ENCODE assay signal across 14 cellular contexts in genomic region chr7:38870147-38870546, GRCh38. TPM values are rescaled to one million over a fixed set of nuclear protein-coding genes. Genes with fewer than 3 reads are reported as not detected.
DNase-seq lines count a peak whose midpoint lies in the region; ATAC-seq, FAIRE-seq and TF ChIP-seq lines count a peak whose summit lies in the region.
"Had no signal": no experiment of that assay in that cellular context is flagged by ENCODE, and none has a peak within 500 bp of the region (broad histone marks: within the 10 kb centered on the region; RNA-seq: fewer than 3 reads in every experiment).

No MANE protein-coding gene starts in this region.

- no peaks in the 10 kb centered on the region for H3K9me3 ChIP-seq in adipocyte (ENCODE audit: control insufficient read depth, low read length)
- H3K9me3 ChIP-seq in neuronal stem cell (replicated peaks in 1 of 2; ENCODE audit: control insufficient read depth in 2 of 2, insufficient read depth in 1 of 2, low read depth in 1 of 2, low read length in 2 of 2) = peaks cover 0 to 1% of the 10 kb centered on the region in 2 donors
- H3K9me3 ChIP-seq: A549 had no signal

- no peak overlapping the region for H3K18ac ChIP-seq in neuronal stem cell (ENCODE audit: low read length)

- CTCF ChIA-PET in Calu3 (lab: Charles Lee) = interaction anchor here (1.2 kb wide), 1 partner anchor 39 kb away, joined by 3 read pairs; no protein-coding TSS in a partner anchor

- H3K27ac ChIP-seq in neuronal stem cell (replicated peaks; ENCODE audit: low read length) = no peak overlapping the region
- H3K27ac ChIP-seq: A549 had no signal

- peak; percentile 33 for FAIRE-seq in GM19239 (lab: Jason Lieb, UNC)
- FAIRE-seq: A549, GM12878 had no signal

- no peaks in the 10 kb centered on the region for H3K79me1 ChIP-seq in neuronal stem cell (ENCODE audit: low read depth, low read length)

- H3K9ac ChIP-seq in adipocyte (ENCODE audit: low read length) = no peak overlapping the region
- no peak overlapping the region for H3K9ac ChIP-seq in neuronal stem cell (ENCODE audit: low read depth, low read length, poor library complexity)

- no TSS peak for BruUV-seq in Calu3 (replicated peaks; lab: Mats Ljungman, UMichigan)

- no peak for ATAC-seq in GM18502 (IDR thresholded peaks at IDR 0.05; ENCODE audit: poor library complexity, unreplicated experiment)
- no peak for ATAC-seq in HG03095 (IDR thresholded peaks at IDR 0.05; ENCODE audit: unreplicated experiment)
- ATAC-seq: A549; CD8-positive, alpha-beta T cell; GM12878 had no signal

- no peak overlapping the region for H3K4me2 ChIP-seq in neuronal stem cell (ENCODE audit: insufficient read depth, low read length, poor library complexity, severe bottlenecking)
- H3K4me2 ChIP-seq: A549 had no signal

- H2BK5ac ChIP-seq in neuronal stem cell (ENCODE audit: low read length) = no peak overlapping the region

- no peak overlapping the region for H3K4me3 ChIP-seq in adipocyte (ENCODE audit: low read length)
- H3K4me3 ChIP-seq in neuronal stem cell (ENCODE audit: low read length in 2 of 2) = no peak overlapping the region
- H3K4me3 ChIP-seq: A549, GM12878 had no signal

- no peak overlapping the region for H4K8ac ChIP-seq in neuronal stem cell (ENCODE audit: low read depth, low read length)

- DNase-seq in Calu3 (no peak), GM19239 (ENCODE audit: insufficient read length, low spot score) (no peak), adipocyte (ENCODE audit: low read depth) (peak; percentile 15), neuronal stem cell (ENCODE audit: low spot score) (no peak)
- DNase-seq: CD8-positive, alpha-beta T cell; COR-L47; DMS53; GOT3; H9 had no signal

- peaks cover 29% of the 10 kb centered on the region for H3K36me3 ChIP-seq in adipocyte (ENCODE audit: control insufficient read depth, insufficient read depth, low read length, severe bottlenecking)
- H3K36me3 ChIP-seq in neuronal stem cell (replicated peaks in 1 of 2; ENCODE audit: control insufficient read depth in 2 of 2, insufficient read depth in 2 of 2, low read length in 2 of 2) = peaks cover 5 to 35% of the 10 kb centered on the region in 2 donors

- H2AK5ac ChIP-seq in neuronal stem cell (ENCODE audit: low read depth, low read length) = no peak overlapping the region

- H4K91ac ChIP-seq in neuronal stem cell (ENCODE audit: low read depth, low read length, poor library complexity) = no peak overlapping the region

- no peak overlapping the region for H2AFZ ChIP-seq in neuronal stem cell (ENCODE audit: low read length)

- H3K27me3 ChIP-seq in adipocyte (replicated peaks; ENCODE audit: control insufficient read depth, insufficient read depth, low read length) = no peaks in the 10 kb centered on the region
- H3K27me3 ChIP-seq in neuronal stem cell (ENCODE audit: control insufficient read depth in 3 of 3, insufficient read depth in 3 of 3, low read depth in 1 of 3, low read length in 3 of 3) = no peaks in the 10 kb centered on the region

- peaks cover 29% of the 10 kb centered on the region for H3K4me1 Mint-ChIP-seq in Calu3 (ENCODE audit: low read depth, unreplicated experiment)

- H3K23ac ChIP-seq in neuronal stem cell (ENCODE audit: low read depth, low read length, poor library complexity) = no peak overlapping the region

- H3K27me3 Mint-ChIP-seq in Calu3 (ENCODE audit: unreplicated experiment) = no peaks in the 10 kb centered on the region

- no peak overlapping the region for H2BK12ac ChIP-seq in neuronal stem cell (ENCODE audit: low read length)

- peak overlapping the region; percentile 17 for H3K27ac Mint-ChIP-seq in Calu3 (ENCODE audit: unreplicated experiment)
- H3K27ac Mint-ChIP-seq: CD8-positive, alpha-beta T cell had no signal

- no CpG with 5 or more reads among the region's 3 CpGs for WGBS in neuronal stem cell (ENCODE audit: extremely low coverage in 2 of 2, insufficient read length in 2 of 2, insufficient replicate concordance in 1 of 2), 2 donors

- no peak overlapping the region for H3K4me3 Mint-ChIP-seq in Calu3 (ENCODE audit: low read depth, unreplicated experiment)
- H3K4me3 Mint-ChIP-seq: CD14-positive monocyte; CD8-positive, alpha-beta T cell; H9 had no signal

- H3K9me3 Mint-ChIP-seq in Calu3 (ENCODE audit: low read depth, unreplicated experiment) = no peaks in the 10 kb centered on the region
- H3K9me3 Mint-ChIP-seq: CD14-positive monocyte; CD8-positive, alpha-beta T cell; H9 had no signal

- TF ChIP-seq CTCF in Calu3 (IDR thresholded peaks at IDR 0.05; ENCODE audit: unreplicated experiment) = no peak

- peaks cover 7% of the 10 kb centered on the region for H3K36me3 Mint-ChIP-seq in Calu3 (ENCODE audit: insufficient read depth, unreplicated experiment)

- H3K4ac ChIP-seq in neuronal stem cell (ENCODE audit: low read length) = no peak overlapping the region

- no peak overlapping the region for H2BK15ac ChIP-seq in neuronal stem cell (ENCODE audit: low read length)

- intact Hi-C loops in Calu3 (cut with micrococcal nuclease; ENCODE audit: unreplicated experiment) = no loop called here

- H3K14ac ChIP-seq in neuronal stem cell (ENCODE audit: low read length) = no peak overlapping the region

- H3K4me1 ChIP-seq in adipocyte (ENCODE audit: control insufficient read depth, insufficient read depth, low read length) = no peaks in the 10 kb centered on the region
- peaks cover 0 to 4% of the 10 kb centered on the region in 2 donors for H3K4me1 ChIP-seq in neuronal stem cell (ENCODE audit: control insufficient read depth in 2 of 2, insufficient read depth in 1 of 2, low read depth in 1 of 2, low read length in 2 of 2)
- H3K4me1 ChIP-seq: A549 had no signal

- H2BK120ac ChIP-seq in neuronal stem cell (ENCODE audit: low read depth, low read length) = no peak overlapping the region

RNA-seq across cellular contexts. Expression of gene VPS41, which starts 38.8 kb away (rescaled TPM):
- 249 and 292 TPM in 2 replicates for total RNA-seq in Calu3 (2022)
- polyA plus RNA-seq in neuronal stem cell (2013, experiment 1 of 2) = 17.3 TPM
- 18.1 TPM for polyA plus RNA-seq in neuronal stem cell (2013, experiment 2 of 2)
